Comparison of ENCODE assay signal across 15 cellular contexts in the genomic region with DNA sequence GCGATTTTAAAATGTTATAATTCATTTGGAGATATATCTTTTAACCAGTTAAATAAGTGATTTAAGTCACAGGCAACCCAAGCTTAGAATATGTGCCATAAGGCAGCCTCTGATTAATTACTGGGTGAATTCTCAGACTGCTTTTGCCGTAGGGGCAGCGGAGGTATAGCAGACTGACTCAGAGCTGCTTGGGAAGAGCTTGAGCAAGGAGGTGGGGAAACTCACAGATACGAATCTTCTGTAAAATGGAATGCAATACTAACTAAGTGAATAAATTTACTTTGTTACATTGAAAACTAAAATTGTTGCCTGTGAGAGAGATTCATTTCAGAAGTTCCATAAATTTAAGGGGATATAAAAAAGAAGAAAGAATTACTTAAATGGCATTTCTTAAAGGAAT.
"Had no signal": no experiment of that assay in that cellular context is flagged by ENCODE, and none has a peak within 500 bp of the region (broad histone marks: within the 10 kb centered on the region; RNA-seq: fewer than 3 reads in every experiment).

No MANE protein-coding gene starts in this region.

- H3K27me3 ChIP-seq: ovary had no signal

- ATAC-seq: left cardiac atrium, natural killer cell, right cardiac atrium had no signal

- H3K36me3 ChIP-seq: esophagus muscularis mucosa, ovary had no signal

- DNase-seq: effector memory CD4-positive, alpha-beta T cell; foreskin fibroblast; immature natural killer cell; kidney; left cardiac atrium; mesendoderm; natural killer cell; nucleus accumbens; ovary; right cardiac atrium; small intestine; stimulated activated CD4-positive, alpha-beta T cell treated with anti-CD3 and anti-CD28 coated beads, Interleukin-12 subunit alpha, Interleukin-12 subunit beta, amount 100 ng/mL, for 4 hours; stimulated activated naive CD4-positive, alpha-beta T cell treated with Interleukin-2 at 50 U/mL for 16 hours had no signal

- H3K9me3 ChIP-seq: esophagus muscularis mucosa, ovary had no signal

- H3K4me3 ChIP-seq: esophagus muscularis mucosa, ovary had no signal

- H3K27ac ChIP-seq: epithelial cell of prostate, esophagus muscularis mucosa, ovary had no signal
